ENCODE assay signal across 8 cellular contexts in the genomic region with DNA sequence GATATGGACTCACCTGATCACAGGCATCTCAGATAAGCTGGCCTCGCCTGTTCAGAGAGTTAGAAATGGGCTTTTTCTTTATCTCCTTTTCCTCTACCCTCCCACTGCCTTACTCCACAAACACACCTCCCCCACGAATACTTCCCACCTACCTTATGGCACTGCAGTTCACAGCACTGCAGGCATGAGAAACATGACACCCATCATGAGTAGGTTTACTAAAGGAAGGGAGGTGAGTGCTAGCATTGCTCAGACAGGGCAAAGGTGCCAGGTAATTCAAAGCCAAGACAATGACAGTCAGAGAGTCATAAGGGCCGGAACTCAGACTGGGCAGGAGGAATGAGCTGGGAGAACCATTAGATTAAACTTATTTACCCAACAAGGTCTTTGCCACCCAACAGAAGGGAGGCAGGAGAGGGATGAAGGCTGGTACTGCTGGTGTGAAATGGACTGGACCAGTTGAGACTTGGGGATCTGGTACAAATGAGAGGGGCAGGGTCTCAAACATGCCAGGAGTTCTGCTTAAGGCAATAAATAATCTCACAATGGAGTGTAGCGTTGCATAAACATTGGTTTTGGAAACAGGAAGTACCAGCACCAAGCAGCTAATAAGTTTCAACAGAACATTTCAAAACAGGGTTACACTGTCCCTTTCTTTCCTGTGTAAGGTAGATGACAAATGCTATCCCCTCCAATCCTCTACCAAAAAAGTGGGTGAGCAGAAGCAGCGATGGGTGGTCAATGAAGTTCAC.
DNase-seq lines count a peak whose midpoint lies in the region; ATAC-seq and TF ChIP-seq lines count a peak whose summit lies in the region.

No MANE protein-coding gene starts in this region.

- no peaks in the 10 kb centered on the region for H3K27me3 ChIP-seq in naive thymus-derived CD4-positive, alpha-beta T cell (ENCODE audit: control insufficient read depth in 2 of 2, insufficient read depth in 2 of 2, low read length in 2 of 2)

- peaks cover 15% of the 10 kb centered on the region for H3K4me1 Mint-ChIP-seq in MCF 10A (ENCODE audit: insufficient read depth, unreplicated experiment)
- H3K4me1 Mint-ChIP-seq in naive thymus-derived CD4-positive, alpha-beta T cell = peaks cover 76 to 100% (median 94%) of the 10 kb centered on the region in 7 donors

- no peaks in the 10 kb centered on the region for H3K27me3 Mint-ChIP-seq in MCF 10A (ENCODE audit: insufficient read depth, unreplicated experiment)
- H3K27me3 Mint-ChIP-seq in naive thymus-derived CD4-positive, alpha-beta T cell = no peaks in the 10 kb centered on the region

- peaks cover 11% of the 10 kb centered on the region for H3K36me3 Mint-ChIP-seq in MCF 10A (ENCODE audit: insufficient read depth, unreplicated experiment)
- H3K36me3 Mint-ChIP-seq in naive thymus-derived CD4-positive, alpha-beta T cell = peaks cover 10 to 37% (median 18%) of the 10 kb centered on the region in 5 donors

- no peaks in the 10 kb centered on the region for H3K9me3 ChIP-seq in naive thymus-derived CD4-positive, alpha-beta T cell (ENCODE audit: control insufficient read depth in 2 of 3, low read length in 3 of 3)

- H3K36me3 ChIP-seq in naive thymus-derived CD4-positive, alpha-beta T cell (ENCODE audit: control insufficient read depth in 2 of 3, insufficient read depth in 3 of 3, low read length in 3 of 3) = peaks cover 0 to 26% (median 7%) of the 10 kb centered on the region in 3 experiments

- H3K9me3 Mint-ChIP-seq in MCF 10A (ENCODE audit: unreplicated experiment) = no peaks in the 10 kb centered on the region
- peaks cover 0 to 3% (median 0%) of the 10 kb centered on the region in 11 donors for H3K9me3 Mint-ChIP-seq in naive thymus-derived CD4-positive, alpha-beta T cell

- POLR2A ChIA-PET in MCF 10A (lab: Yijun Ruan, JAX) = interaction anchor here (0.7 to 1.5 kb wide), 5 partner anchors 9 to 282 kb away, joined by 3 to 6 read pairs (median 4); no protein-coding TSS in a partner anchor
- POLR2A ChIA-PET in naive thymus-derived CD4-positive, alpha-beta T cell (lab: Charles Lee) = interaction anchor here (0.6 to 4.0 kb wide), 13 partner anchors 8 to 284 kb away, joined by 3 to 34 read pairs (median 4); partner anchors contain the start of genes CDNF, HSPA14 and MSANTD7

- H3K27ac Mint-ChIP-seq in MCF 10A (ENCODE audit: low read depth, unreplicated experiment) = peak overlapping the region; percentile 57
- H3K27ac Mint-ChIP-seq in naive thymus-derived CD4-positive, alpha-beta T cell = peak overlapping the region; percentile 72 to 97 (median 86)

- H3K4me3 Mint-ChIP-seq in MCF 10A (ENCODE audit: unreplicated experiment) = no peak overlapping the region
- peak overlapping the region; percentile 35 to 87 (median 64) for H3K4me3 Mint-ChIP-seq in naive thymus-derived CD4-positive, alpha-beta T cell

- H3K4me1 ChIP-seq in naive thymus-derived CD4-positive, alpha-beta T cell (ENCODE audit: control insufficient read depth in 2 of 2, insufficient read depth in 2 of 2, low read length in 2 of 2) = peaks cover 69 to 90% of the 10 kb centered on the region in 2 donors

- intact Hi-C loops in MCF 10A (cut with micrococcal nuclease) = loop anchor here (2.0 kb wide), 1 partner anchor 19 kb away; no protein-coding TSS in a partner anchor
- intact Hi-C loops in naive thymus-derived CD4-positive, alpha-beta T cell (cut with micrococcal nuclease) = loop anchor here in 1 of 2 donors (5.0 kb wide), 1 partner anchor 33 kb away; no protein-coding TSS in a partner anchor

- TF ChIP-seq POLR2A in NB4 (IDR thresholded peaks at IDR 0.05; ENCODE audit: extremely low read depth, insufficient read length) = no peak

- peak; percentile 72 for ATAC-seq in naive thymus-derived CD4-positive, alpha-beta T cell
- ATAC-seq in GM18870 (IDR thresholded peaks at IDR 0.05; ENCODE audit: unreplicated experiment) = no peak

- H3K4me3 ChIP-seq in NB4 (ENCODE audit: low read depth, low read length) = peak overlapping the region; percentile 19
- peak overlapping the region; percentile 3 for H3K4me3 ChIP-seq in naive thymus-derived CD4-positive, alpha-beta T cell (ENCODE audit: low read length)

- DNase-seq in GF-D8 (lab: John Stamatoyannopoulos, UW) = peak; percentile 85
- DNase-seq in NB4 (ENCODE audit: low read depth) = peak; percentile 71
- DNase-seq in MCF 10A (ENCODE audit: unreplicated experiment) = peak; percentile 67
- DNase-seq in naive thymus-derived CD4-positive, alpha-beta T cell = no peak
- DNase-seq in cerebellum (ENCODE audit: low spot score) = no peak
- DNase-seq in hypothalamus (lab: John Stamatoyannopoulos, UW) = no peak
- DNase-seq in amygdala (lab: John Stamatoyannopoulos, UW) = no peak

- TF ChIP-seq CTCF in NB4 (IDR thresholded peaks at IDR 0.05; ENCODE audit: low read depth, low read length) (no peak), MCF 10A (IDR thresholded peaks at IDR 0.05; ENCODE audit: unreplicated experiment) (no peak)

- CTCF ChIA-PET in MCF 10A (lab: Yijun Ruan, JAX) = interaction anchor here (0.6 to 1.2 kb wide), 8 partner anchors 9 to 200 kb away, joined by 3 to 7 read pairs (median 3); no protein-coding TSS in a partner anchor
- CTCF ChIA-PET in naive thymus-derived CD4-positive, alpha-beta T cell (lab: Charles Lee) = interaction anchor here (1.5 to 1.7 kb wide), 2 partner anchors 8 to 11 kb away, joined by 4 to 6 read pairs; no protein-coding TSS in a partner anchor

- no TSS peak for BruUV-seq in MCF 10A (replicated peaks; lab: Mats Ljungman, UMichigan)

- H3K27ac ChIP-seq in naive thymus-derived CD4-positive, alpha-beta T cell (ENCODE audit: low read depth, low read length) = peak overlapping the region; percentile 44

Comparison
In these comparisons a context has a peak if more than half of its experiments do, and no peak if none do; other contexts are left out.
1. DNase-seq: peak in GF-D8 (single experiment), NB4 (single experiment) and MCF 10A (single experiment); none in naive thymus-derived CD4-positive, alpha-beta T cell (0 of 9), cerebellum (single experiment), hypothalamus (0 of 51) and amygdala (0 of 56).